In the genomic region with DNA sequence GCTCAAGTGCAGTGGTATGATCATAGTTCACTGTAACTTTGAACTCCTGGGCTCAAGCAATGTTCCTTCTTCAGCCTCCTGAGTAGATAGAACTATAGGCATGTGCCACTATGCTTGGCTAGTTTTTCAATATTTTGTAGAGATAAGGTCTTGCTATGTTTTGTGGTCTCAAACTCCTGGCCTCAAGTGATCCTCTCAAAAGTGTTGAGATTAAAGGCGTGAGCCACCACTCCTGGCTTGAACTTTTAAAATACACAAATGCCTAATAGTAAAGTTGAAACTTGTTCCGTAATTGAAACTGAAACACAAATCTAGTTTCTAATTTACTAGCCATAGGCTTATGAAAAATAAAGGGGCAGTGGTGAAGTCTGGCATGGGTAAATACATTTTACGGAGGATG, we compare ENCODE assay signal across 9 cellular contexts.
DNase-seq lines count a peak whose midpoint lies in the region; ATAC-seq and TF ChIP-seq lines count a peak whose summit lies in the region.
"Had no signal": no experiment of that assay in that cellular context is flagged by ENCODE, and none has a peak within 500 bp of the region (broad histone marks: within the 10 kb centered on the region; RNA-seq: fewer than 3 reads in every experiment).

No MANE protein-coding gene starts in this region.

- DNase-seq in HFFc6 (no peak), mucosa of gallbladder (ENCODE audit: low spot score) (no peak), UCSD-AML1 (lab: John Stamatoyannopoulos, UW; ENCODE audit: unreplicated experiment) (no peak)
- no peak for DNase-seq in activated effector memory CD4-positive, alpha-beta T cell treated with anti-CD3 and anti-CD28 coated beads, Interleukin-2, amount 50 U/mL, for 16 hours
- DNase-seq: SK-N-SH had no signal

- ATAC-seq in GM18511 (IDR thresholded peaks at IDR 0.05; ENCODE audit: unreplicated experiment), result peak; percentile 79
- ATAC-seq in GM19467 (IDR thresholded peaks at IDR 0.05; ENCODE audit: unreplicated experiment), result peak; percentile 63
- peak; percentile 64 for ATAC-seq in HG03097 (IDR thresholded peaks at IDR 0.05; ENCODE audit: low FRiP score, unreplicated experiment)

- peak overlapping the region; percentile 37 for H3K27ac Mint-ChIP-seq in dendritic cell treated with granulocyte-macrophage colony-stimulating factor and Interleukin-4, amounts not matched to agents 40 ng/mL and 50 ng/mL, for 4 days
- no peak overlapping the region for H3K27ac Mint-ChIP-seq in HFFc6

- TF ChIP-seq CTCF in HFFc6 (IDR thresholded peaks at IDR 0.05), result no peak

- intact Hi-C loops in dendritic cell treated with granulocyte-macrophage colony-stimulating factor and Interleukin-4, amounts not matched to agents 40 ng/mL and 50 ng/mL, for 4 days (cut with micrococcal nuclease), result loop anchor here (5.0 kb wide), 1 partner anchor 143 kb away; no protein-coding TSS in a partner anchor

- H3K27me3 Mint-ChIP-seq in dendritic cell treated with granulocyte-macrophage colony-stimulating factor and Interleukin-4, amounts not matched to agents 40 ng/mL and 50 ng/mL, for 4 days, result no peaks in the 10 kb centered on the region
- H3K27me3 Mint-ChIP-seq in HFFc6 (ENCODE audit: insufficient read depth), result peaks cover 3% of the 10 kb centered on the region; the same call in 1 of the 2 replicates

- peaks cover 6% of the 10 kb centered on the region for H3K4me1 Mint-ChIP-seq in dendritic cell treated with granulocyte-macrophage colony-stimulating factor and Interleukin-4, amounts not matched to agents 40 ng/mL and 50 ng/mL, for 4 days (ENCODE audit: low read depth)
- H3K4me1 Mint-ChIP-seq in HFFc6 (ENCODE audit: low read depth), result peaks cover 40% of the 10 kb centered on the region

- H3K36me3 Mint-ChIP-seq in dendritic cell treated with granulocyte-macrophage colony-stimulating factor and Interleukin-4, amounts not matched to agents 40 ng/mL and 50 ng/mL, for 4 days (ENCODE audit: low read depth), result peaks cover 83% of the 10 kb centered on the region
- H3K36me3 Mint-ChIP-seq in HFFc6 (ENCODE audit: low read depth), result peaks cover 35% of the 10 kb centered on the region

- no peak overlapping the region for H3K4me3 Mint-ChIP-seq in dendritic cell treated with granulocyte-macrophage colony-stimulating factor and Interleukin-4, amounts not matched to agents 40 ng/mL and 50 ng/mL, for 4 days
- H3K4me3 Mint-ChIP-seq in HFFc6, result no peak overlapping the region

- H3K9me3 Mint-ChIP-seq in dendritic cell treated with granulocyte-macrophage colony-stimulating factor and Interleukin-4, amounts not matched to agents 40 ng/mL and 50 ng/mL, for 4 days, result no peaks in the 10 kb centered on the region
- H3K9me3 Mint-ChIP-seq in HFFc6, result no peaks in the 10 kb centered on the region
